21 cellular contexts compared by ENCODE assay signal in the genomic region with DNA sequence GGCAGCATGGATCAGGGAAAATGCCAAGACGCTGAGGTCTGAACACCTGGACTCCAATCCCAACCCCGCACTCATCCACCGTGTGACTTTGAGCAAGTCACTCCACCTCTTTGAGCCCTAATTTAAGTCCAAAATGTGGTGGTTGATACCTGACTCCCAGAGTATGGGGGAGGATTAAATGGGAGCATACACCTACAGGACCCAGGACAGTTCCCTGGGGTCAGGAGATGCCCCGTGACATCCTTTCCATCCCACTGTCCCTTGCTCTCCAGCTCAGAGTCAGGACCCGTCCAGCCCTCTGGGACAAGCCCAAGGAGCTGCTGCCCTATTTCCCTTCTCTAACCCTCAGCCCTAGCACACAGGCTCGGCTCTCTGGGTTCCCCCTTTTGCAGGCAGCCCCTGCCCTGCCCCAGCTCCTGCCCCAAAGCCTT.
DNase-seq lines count a peak whose midpoint lies in the region; TF ChIP-seq lines count a peak whose summit lies in the region.
"Had no signal": no experiment of that assay in that cellular context is flagged by ENCODE, and none has a peak within 500 bp of the region (broad histone marks: within the 10 kb centered on the region; RNA-seq: fewer than 3 reads in every experiment).

No MANE protein-coding gene starts in this region.

- peak; percentile 35 for DNase-seq in activated CD8-positive, alpha-beta memory T cell treated with anti-CD3 and anti-CD28 coated beads, Interleukin-2, amount 50 U/mL, for 48 hours
- DNase-seq in activated CD8-positive, alpha-beta memory T cell treated with anti-CD3 and anti-CD28 coated beads, Interleukin-2, amount 50 U/mL, for 4 hours: no peak
- DNase-seq in islet precursor cell (peak; percentile 52), ureter (ENCODE audit: low spot score) (peak; percentile 9), DMS53 (lab: John Stamatoyannopoulos, UW) (no peak), glutamatergic neuron (no peak)
- DNase-seq: BE2C; CD4-positive, alpha-beta memory T cell; EL; Kasumi-1; MG63; NCI-H1105; NCI-H1694; NCI-H2081 treated with DMSO at 0.1 percent for 48 hours; NCI-H446 treated with DMSO at 0.1 percent for 48 hours; NCI-H69; Right ventricle myocardium superior had no signal

- no peaks in the 10 kb centered on the region for H3K4me1 ChIP-seq in HEK293 (ENCODE audit: control insufficient read depth, insufficient read depth, low read length)

- H3K36me3 Mint-ChIP-seq in glutamatergic neuron (ENCODE audit: unreplicated experiment): peaks cover 2% of the 10 kb centered on the region
- H3K36me3 Mint-ChIP-seq: CD4-positive, alpha-beta memory T cell had no signal

- peaks cover 4% of the 10 kb centered on the region for H3K27me3 Mint-ChIP-seq in glutamatergic neuron (ENCODE audit: unreplicated experiment)

- peaks cover 9% of the 10 kb centered on the region for H3K4me1 Mint-ChIP-seq in glutamatergic neuron (ENCODE audit: low read depth, unreplicated experiment)
- H3K4me1 Mint-ChIP-seq: CD4-positive, alpha-beta memory T cell; IgD-negative memory B cell had no signal

- H3K27ac Mint-ChIP-seq in glutamatergic neuron (ENCODE audit: unreplicated experiment): no peak overlapping the region
- H3K27ac Mint-ChIP-seq: CD4-positive, alpha-beta memory T cell; IgD-negative memory B cell had no signal

- no peak overlapping the region for H3K4me3 Mint-ChIP-seq in glutamatergic neuron (ENCODE audit: unreplicated experiment)
- H3K4me3 Mint-ChIP-seq: CD4-positive, alpha-beta memory T cell; IgD-negative memory B cell had no signal

- no peak overlapping the region for H3K4me3 ChIP-seq in HEK293 (ENCODE audit: low read depth, low read length)
- H3K4me3 ChIP-seq: GM12878, MG63, SK-N-MC had no signal

- CTCF ChIA-PET in HEK293 (lab: Yijun Ruan, JAX): interaction anchor here (0.6 kb wide), 1 partner anchor 174 kb away, joined by 5 read pairs; no protein-coding TSS in a partner anchor

- H3K9me3 Mint-ChIP-seq in glutamatergic neuron (ENCODE audit: unreplicated experiment): no peaks in the 10 kb centered on the region
- H3K9me3 Mint-ChIP-seq: CD4-positive, alpha-beta memory T cell; IgD-negative memory B cell had no signal

- POLR2A ChIA-PET in HEK293 (lab: Yijun Ruan, JAX): no interaction called here

- no peak overlapping the region for H3K27ac ChIP-seq in HEK293 (ENCODE audit: extremely low read depth, low read depth, low read length)
- H3K27ac ChIP-seq: SK-N-MC had no signal

- H3K36me3 ChIP-seq in HEK293 (ENCODE audit: control insufficient read depth in 2 of 2, insufficient read depth in 1 of 2, low read length in 2 of 2): no peaks in the 10 kb centered on the region
- H3K36me3 ChIP-seq: BE2C, MG63 had no signal

- TF ChIP-seq CTCF in HEK293 (tag by site-specific recombination; IDR thresholded peaks at IDR 0.05) (no peak), glutamatergic neuron (IDR thresholded peaks at IDR 0.05; ENCODE audit: partially characterized antibody, unreplicated experiment) (no peak)

- H3K9me3 ChIP-seq in HEK293 (ENCODE audit: control insufficient read depth, insufficient read depth, low read depth, low read length): no peaks in the 10 kb centered on the region
- H3K9me3 ChIP-seq: BE2C, MG63 had no signal

TF ChIP-seq in HEK293, 187 proteins besides CTCF, POLR2A, EP300 and RAD21:
- TF ChIP-seq GLIS1 (tag by site-specific recombination; IDR thresholded peaks at IDR 0.05): no peak
- TF ChIP-seq, protein P1, sequence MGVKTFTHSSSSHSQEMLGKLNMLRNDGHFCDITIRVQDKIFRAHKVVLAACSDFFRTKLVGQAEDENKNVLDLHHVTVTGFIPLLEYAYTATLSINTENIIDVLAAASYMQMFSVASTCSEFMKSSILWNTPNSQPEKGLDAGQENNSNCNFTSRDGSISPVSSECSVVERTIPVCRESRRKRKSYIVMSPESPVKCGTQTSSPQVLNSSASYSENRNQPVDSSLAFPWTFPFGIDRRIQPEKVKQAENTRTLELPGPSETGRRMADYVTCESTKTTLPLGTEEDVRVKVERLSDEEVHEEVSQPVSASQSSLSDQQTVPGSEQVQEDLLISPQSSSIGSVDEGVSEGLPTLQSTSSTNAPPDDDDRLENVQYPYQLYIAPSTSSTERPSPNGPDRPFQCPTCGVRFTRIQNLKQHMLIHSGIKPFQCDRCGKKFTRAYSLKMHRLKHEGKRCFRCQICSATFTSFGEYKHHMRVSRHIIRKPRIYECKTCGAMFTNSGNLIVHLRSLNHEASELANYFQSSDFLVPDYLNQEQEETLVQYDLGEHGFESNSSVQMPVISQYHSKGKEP (tag by site-specific recombination; IDR thresholded peaks at IDR 0.05): no peak
- TF ChIP-seq ZBTB7A (tag by site-specific recombination; IDR thresholded peaks at IDR 0.05; ENCODE audit: low read depth): no peak
- TF ChIP-seq REST (tag by site-specific recombination; IDR thresholded peaks at IDR 0.05): peak; percentile 65; the same call in 1 of the 2 replicates
- no peak for TF ChIP-seq ZNF777 (tag by site-specific recombination; IDR thresholded peaks at IDR 0.05; ENCODE audit: borderline replicate concordance)
- no peak for TF ChIP-seq ZNF510 (tag by site-specific recombination; IDR thresholded peaks at IDR 0.05; ENCODE audit: insufficient replicate concordance)
- no peak for TF ChIP-seq ZNF530 (tag by site-specific recombination; IDR thresholded peaks at IDR 0.05; ENCODE audit: low read depth)
- TF ChIP-seq ZNF302 (tag by site-specific recombination; IDR thresholded peaks at IDR 0.05; ENCODE audit: low read depth): no peak

Comparison
In these comparisons a context has a peak if more than half of its experiments do, and no peak if none do; other contexts are left out.
1. DNase-seq: peak in activated CD8-positive, alpha-beta memory T cell treated with anti-CD3 and anti-CD28 coated beads, Interleukin-2, amount 50 U/mL, for 48 hours (single experiment), islet precursor cell (single experiment) and ureter (single experiment); none in activated CD8-positive, alpha-beta memory T cell treated with anti-CD3 and anti-CD28 coated beads, Interleukin-2, amount 50 U/mL, for 4 hours (single experiment), DMS53 (single experiment) and glutamatergic neuron (single experiment).